ENCODE assay signal across 14 cellular contexts in the genomic region with DNA sequence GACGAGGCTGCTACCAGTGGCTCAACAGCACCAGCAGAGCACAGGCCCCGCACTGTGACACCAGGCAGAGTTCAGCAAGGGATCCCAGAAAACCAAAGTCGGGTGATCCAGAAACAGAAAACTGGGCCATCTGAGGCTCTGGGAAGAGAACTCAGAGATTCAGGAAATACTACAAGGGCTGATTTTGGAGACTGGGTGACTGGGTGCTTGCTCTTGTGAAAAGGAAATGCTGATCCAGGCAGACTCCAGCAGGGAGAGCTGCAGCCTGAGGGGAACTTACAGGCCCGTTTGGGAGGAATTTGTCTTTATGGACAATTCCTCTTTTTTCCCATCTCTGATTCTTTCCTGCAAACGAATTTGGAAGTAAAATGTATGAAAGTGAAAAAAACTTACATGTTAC. TPM values are rescaled to one million over a fixed set of nuclear protein-coding genes. Genes with fewer than 3 reads are reported as not detected.
DNase-seq lines count a peak whose midpoint lies in the region; ATAC-seq and TF ChIP-seq lines count a peak whose summit lies in the region.
"Had no signal": no experiment of that assay in that cellular context is flagged by ENCODE, and none has a peak within 500 bp of the region (broad histone marks: within the 10 kb centered on the region; RNA-seq: fewer than 3 reads in every experiment).

No MANE protein-coding gene starts in this region.

- H3K36me3 Mint-ChIP-seq in osteocyte (ENCODE audit: unreplicated experiment), result no peaks in the 10 kb centered on the region

- no peaks in the 10 kb centered on the region for H3K9me3 Mint-ChIP-seq in osteocyte (ENCODE audit: unreplicated experiment)
- H3K9me3 Mint-ChIP-seq: nephron had no signal

- H3K4me2 ChIP-seq in PC-3 (ENCODE audit: low read length), result no peak overlapping the region

- no peaks in the 10 kb centered on the region for H4K20me1 ChIP-seq in PC-3 (ENCODE audit: low read length)

- H3K27me3 Mint-ChIP-seq in osteocyte (ENCODE audit: unreplicated experiment), result no peaks in the 10 kb centered on the region

- peaks cover 18% of the 10 kb centered on the region for H3K4me1 Mint-ChIP-seq in osteocyte (ENCODE audit: unreplicated experiment)

- no peak overlapping the region for H3K9ac ChIP-seq in PC-3 (ENCODE audit: low read length)

- H3K27me3 ChIP-seq in PC-3 (ENCODE audit: low read length), result no peaks in the 10 kb centered on the region

- H3K4me3 Mint-ChIP-seq in osteocyte (ENCODE audit: unreplicated experiment), result no peak overlapping the region
- H3K4me3 Mint-ChIP-seq: nephron had no signal

- no peak overlapping the region for H2AFZ ChIP-seq in PC-3 (ENCODE audit: low read length)

- H3K9me2 ChIP-seq in PC-3 (replicated peaks; ENCODE audit: low read length), result no peaks in the 10 kb centered on the region

- DNase-seq in EL (peak; percentile 12), PC-3 (peak; percentile 11), fibroblast of gingiva (ENCODE audit: low read depth) (peak; percentile 41), osteocyte (ENCODE audit: extremely low spot score, unreplicated experiment) (no peak), hippocampal formation (lab: John Stamatoyannopoulos, UW) (no peak), DMS 273 (lab: John Stamatoyannopoulos, UW; ENCODE audit: unreplicated experiment) (no peak), NCI-H1417 (lab: John Stamatoyannopoulos, UW) (no peak)
- DNase-seq: Calu3; Karpas-422; RPMI8226; stimulated activated CD4-positive, alpha-beta T cell treated with anti-CD3 and anti-CD28 coated beads, Interleukin-12 subunit alpha, Interleukin-12 subunit beta, amount 100 ng/mL, for 4 hours; WERI-Rb-1 had no signal

- no peaks in the 10 kb centered on the region for H3K79me2 ChIP-seq in PC-3 (ENCODE audit: low read length)

- H3F3A ChIP-seq in PC-3 (ENCODE audit: low read length, unreplicated experiment), result no peaks in the 10 kb centered on the region

- H3K27ac ChIP-seq in PC-3 (ENCODE audit: low read length), result no peak overlapping the region
- H3K27ac ChIP-seq: WERI-Rb-1 had no signal

- intact Hi-C loops in PC-3 (cut with micrococcal nuclease), result no loop called here

- ATAC-seq in PC-3 (no peak), HG03108 (IDR thresholded peaks at IDR 0.05; ENCODE audit: unreplicated experiment) (no peak)

- peak overlapping the region; percentile 6 for H3K27ac Mint-ChIP-seq in osteocyte (ENCODE audit: unreplicated experiment)

- POLR2A ChIA-PET in PC-3 (lab: Charles Lee; ENCODE audit: unreplicated experiment), result no interaction called here

- BruUV-seq in PC-3 (replicated peaks; lab: Mats Ljungman, UMichigan), result no TSS peak

- CTCF ChIA-PET in PC-3 (lab: Charles Lee), result no interaction called here

- H3K4me3 ChIP-seq in PC-3 (ENCODE audit: low read length), result no peak overlapping the region

- TF ChIP-seq CTCF in PC-3 (conservative IDR thresholded peaks at IDR 0.05; ENCODE audit: low read depth, low read length) (no peak; the same call in 1 of the 2 replicates), osteocyte (IDR thresholded peaks at IDR 0.05) (peak; percentile 59)

- H3K4me1 ChIP-seq in PC-3 (ENCODE audit: insufficient read depth, low read length), result peaks cover 8% of the 10 kb centered on the region

- no peaks in the 10 kb centered on the region for H3K9me3 ChIP-seq in PC-3 (ENCODE audit: low read length)

- H3K36me3 ChIP-seq in PC-3 (ENCODE audit: low read depth, low read length), result no peaks in the 10 kb centered on the region
- H3K36me3 ChIP-seq: WERI-Rb-1 had no signal

RNA-seq across cellular contexts. Expression of a gene that starts 28.2 kb away (rescaled TPM):
- total RNA-seq in PC-3 (2014; rRNA removed) (13.2 and 13.3 TPM in 2 replicates), osteocyte (120 and 130 TPM in 2 replicates)

Comparison
In these comparisons a context has a peak if more than half of its experiments do, and no peak if none do; other contexts are left out.
1. DNase-seq: peak in EL (single experiment), PC-3 (single experiment) and fibroblast of gingiva (single experiment); none in osteocyte (single experiment), hippocampal formation (0 of 2), DMS 273 (single experiment) and NCI-H1417 (0 of 3).